8 cellular contexts compared by ENCODE assay signal in genomic region chr1:226643701-226644540, GRCh38.
DNase-seq lines count a peak whose midpoint lies in the region; ATAC-seq and TF ChIP-seq lines count a peak whose summit lies in the region.

No MANE protein-coding gene starts in this region.

- no peak for TF ChIP-seq POLR2A in spleen (IDR thresholded peaks at IDR 0.05)

- H3K9me3 ChIP-seq in spleen: no peaks in the 10 kb centered on the region

- peak overlapping the region; percentile 36 to 87 (median 69) for H3K27ac ChIP-seq in spleen

- H3K4me1 ChIP-seq in spleen: peaks cover 22 to 84% (median 53%) of the 10 kb centered on the region in 6 donors

- ATAC-seq in HG03432 (IDR thresholded peaks at IDR 0.05; ENCODE audit: unreplicated experiment): peak; percentile 37
- ATAC-seq in activated naive CD8-positive, alpha-beta T cell treated with anti-CD3 and anti-CD28 coated beads, Interleukin-2, amount 10 ng/mL, durations not matched to agents 7 days and 5 days (ENCODE audit: low read depth): peak; percentile 49

- WGBS in spleen, 5 donors: 21 to 39% (median 32%) methylated on average over 13 to 17 of the region's 17 CpGs

- H3K4me3 ChIP-seq in spleen: peak overlapping the region in 1 of 8 donors; percentile 22

- H3K4me3 Mint-ChIP-seq in activated naive CD8-positive, alpha-beta T cell treated with anti-CD3 and anti-CD28 coated beads, Interleukin-2, amount 10 ng/mL, durations not matched to agents 7 days and 5 days: peak overlapping the region; percentile 72
- no peak overlapping the region for H3K4me3 Mint-ChIP-seq in mesothelial cell of epicardium

- H3K27ac Mint-ChIP-seq in activated naive CD8-positive, alpha-beta T cell treated with anti-CD3 and anti-CD28 coated beads, Interleukin-2, amount 10 ng/mL, durations not matched to agents 7 days and 5 days: peak overlapping the region; percentile 90
- H3K27ac Mint-ChIP-seq in mesothelial cell of epicardium: no peak overlapping the region

- peak; percentile 37 for DNase-seq in activated gamma-delta T cell treated with Interleukin-2 at 50 U/mL for 16 hours
- DNase-seq in activated gamma-delta T cell (lab: John Stamatoyannopoulos, UW): no peak
- peak; percentile 57 for DNase-seq in activated naive CD8-positive, alpha-beta T cell treated with anti-CD3 and anti-CD28 coated beads, Interleukin-2, amount 10 ng/mL, durations not matched to agents 7 days and 5 days
- peak; percentile 91 for DNase-seq in spleen
- DNase-seq in activated CD4-positive, CD25-positive, alpha-beta regulatory T cell treated with anti-CD3 and anti-CD28 coated beads, Interleukin-2, amount 50 U/mL, for 72 hours: no peak
- no peak for DNase-seq in mesothelial cell of epicardium (ENCODE audit: low spot score in 2 of 2, unreplicated experiment in 2 of 2)
- no peak for DNase-seq in stimulated activated CD4-positive, alpha-beta T cell treated with anti-CD3 and anti-CD28 coated beads, Interleukin-4, amount 100 ng/mL, for 4 hours

- peaks cover 3 to 91% (median 63%) of the 10 kb centered on the region in 6 donors for H3K36me3 ChIP-seq in spleen

- H3K36me3 Mint-ChIP-seq in activated naive CD8-positive, alpha-beta T cell treated with anti-CD3 and anti-CD28 coated beads, Interleukin-2, amount 10 ng/mL, durations not matched to agents 7 days and 5 days: peaks cover 7% of the 10 kb centered on the region
- peaks cover 11% of the 10 kb centered on the region for H3K36me3 Mint-ChIP-seq in mesothelial cell of epicardium

- peak in 7 of 11 experiments; percentile 12 to 44 (median 19) for TF ChIP-seq CTCF in spleen (IDR thresholded peaks at IDR 0.05 in 8 of 11, conservative IDR thresholded peaks at IDR 0.05 in 3 of 11)
- no peak for TF ChIP-seq CTCF in mesothelial cell of epicardium (IDR thresholded peaks at IDR 0.05; ENCODE audit: unreplicated experiment)

- POLR2A ChIA-PET in activated naive CD8-positive, alpha-beta T cell treated with anti-CD3 and anti-CD28 coated beads, Interleukin-2, amount 10 ng/mL, durations not matched to agents 7 days and 5 days (lab: Charles Lee): interaction anchor here (1.0 to 2.3 kb wide), 6 partner anchors 10 to 184 kb away, joined by 3 to 9 read pairs (median 3); partner anchors contain the start of gene ITPKB

- no peaks in the 10 kb centered on the region for H3K27me3 ChIP-seq in spleen (replicated peaks in 1 of 7)

- intact Hi-C loops in spleen (cut with DNase I; ENCODE audit: low total_unique reads): no loop called here

- H3K9me3 Mint-ChIP-seq in activated naive CD8-positive, alpha-beta T cell treated with anti-CD3 and anti-CD28 coated beads, Interleukin-2, amount 10 ng/mL, durations not matched to agents 7 days and 5 days: no peaks in the 10 kb centered on the region
- no peaks in the 10 kb centered on the region for H3K9me3 Mint-ChIP-seq in mesothelial cell of epicardium

- peaks cover 36% of the 10 kb centered on the region for H3K4me1 Mint-ChIP-seq in activated naive CD8-positive, alpha-beta T cell treated with anti-CD3 and anti-CD28 coated beads, Interleukin-2, amount 10 ng/mL, durations not matched to agents 7 days and 5 days
- peaks cover 6% of the 10 kb centered on the region for H3K4me1 Mint-ChIP-seq in mesothelial cell of epicardium

- no peaks in the 10 kb centered on the region for H3K27me3 Mint-ChIP-seq in activated naive CD8-positive, alpha-beta T cell treated with anti-CD3 and anti-CD28 coated beads, Interleukin-2, amount 10 ng/mL, durations not matched to agents 7 days and 5 days
- H3K27me3 Mint-ChIP-seq in mesothelial cell of epicardium (ENCODE audit: low read depth): no peaks in the 10 kb centered on the region

Comparison
In these comparisons a context has a peak if more than half of its experiments do, and no peak if none do; other contexts are left out.
1. DNase-seq: peak in activated gamma-delta T cell treated with Interleukin-2 at 50 U/mL for 16 hours (single experiment), activated naive CD8-positive, alpha-beta T cell treated with anti-CD3 and anti-CD28 coated beads, Interleukin-2, amount 10 ng/mL, durations not matched to agents 7 days and 5 days (single experiment) and spleen (single experiment); none in activated gamma-delta T cell (single experiment), activated CD4-positive, CD25-positive, alpha-beta regulatory T cell treated with anti-CD3 and anti-CD28 coated beads, Interleukin-2, amount 50 U/mL, for 72 hours (single experiment), mesothelial cell of epicardium (0 of 2) and stimulated activated CD4-positive, alpha-beta T cell treated with anti-CD3 and anti-CD28 coated beads, Interleukin-4, amount 100 ng/mL, for 4 hours (0 of 2).